Comparison of ENCODE assay signal across 14 cellular contexts in genomic region chr2:106144621-106145331, GRCh38. TPM values are rescaled to one million over a fixed set of nuclear protein-coding genes. Genes with fewer than 3 reads are reported as not detected.
DNase-seq lines count a peak whose midpoint lies in the region; ATAC-seq and TF ChIP-seq lines count a peak whose summit lies in the region.
"Had no signal": no experiment of that assay in that cellular context is flagged by ENCODE, and none has a peak within 500 bp of the region (broad histone marks: within the 10 kb centered on the region; RNA-seq: fewer than 3 reads in every experiment).

No MANE protein-coding gene starts in this region.

- ATAC-seq in HG02870 (IDR thresholded peaks at IDR 0.05; ENCODE audit: unreplicated experiment) (peak; percentile 42), HG03342 (IDR thresholded peaks at IDR 0.05; ENCODE audit: unreplicated experiment) (no peak), GM18867 (IDR thresholded peaks at IDR 0.05; ENCODE audit: unreplicated experiment) (no peak)

- peak; percentile 72 for DNase-seq in A673 (ENCODE audit: low spot score)
- DNase-seq in activated CD4-positive, alpha-beta memory T cell treated with anti-CD3 and anti-CD28 coated beads for 36 hours = peak; percentile 80
- DNase-seq in effector memory CD4-positive, alpha-beta T cell = peak; percentile 42 to 68 (median 66)
- DNase-seq in NCI-H510A (lab: John Stamatoyannopoulos, UW) = no peak
- DNase-seq in 8988T = no peak
- DNase-seq: BE2C, hypothalamus, Karpas-422, NCI-H2081, posterior cingulate gyrus, tibial artery had no signal

- CTCF ChIA-PET in A673 (lab: Charles Lee) = no interaction called here
- CTCF ChIA-PET in activated CD4-positive, alpha-beta memory T cell treated with anti-CD3 and anti-CD28 coated beads for 36 hours (lab: Charles Lee) = interaction anchor here (6.7 kb wide), 1 partner anchor 14 kb away, joined by 50 read pairs; no protein-coding TSS in a partner anchor

- no peak overlapping the region for H3K4me3 ChIP-seq in A673 (ENCODE audit: low read depth, low read length, poor library complexity, severe bottlenecking)
- no peak overlapping the region for H3K4me3 ChIP-seq in effector memory CD4-positive, alpha-beta T cell (ENCODE audit: insufficient read depth, low read depth, low read length, poor library complexity, severe bottlenecking)
- H3K4me3 ChIP-seq: tibial artery had no signal

- H3K9me3 Mint-ChIP-seq in activated CD4-positive, alpha-beta memory T cell treated with anti-CD3 and anti-CD28 coated beads for 36 hours = no peaks in the 10 kb centered on the region

- peaks cover 38% of the 10 kb centered on the region for H3K36me3 Mint-ChIP-seq in activated CD4-positive, alpha-beta memory T cell treated with anti-CD3 and anti-CD28 coated beads for 36 hours

- intact Hi-C loops in A673 (cut with micrococcal nuclease; ENCODE audit: unreplicated experiment) = no loop called here
- intact Hi-C loops in activated CD4-positive, alpha-beta memory T cell treated with anti-CD3 and anti-CD28 coated beads for 36 hours (cut with micrococcal nuclease) = loop anchor here (1.0 to 5.0 kb wide), 4 partner anchors 16 to 397 kb away; no protein-coding TSS in a partner anchor

- POLR2A ChIA-PET in A673 (lab: Charles Lee; ENCODE audit: low non-redundant PET) = interaction anchor here (0.7 kb wide), 1 partner anchor 138 kb away, joined by 3 read pairs; no protein-coding TSS in a partner anchor
- POLR2A ChIA-PET in activated CD4-positive, alpha-beta memory T cell treated with anti-CD3 and anti-CD28 coated beads for 36 hours (lab: Charles Lee) = interaction anchor here (1.0 to 3.4 kb wide), 3 partner anchors 11 to 48 kb away, joined by 3 to 35 read pairs (median 6); no protein-coding TSS in a partner anchor

- H3K27me3 Mint-ChIP-seq in activated CD4-positive, alpha-beta memory T cell treated with anti-CD3 and anti-CD28 coated beads for 36 hours = no peaks in the 10 kb centered on the region

- peak overlapping the region; percentile 53 for H3K4me3 Mint-ChIP-seq in activated CD4-positive, alpha-beta memory T cell treated with anti-CD3 and anti-CD28 coated beads for 36 hours

- no peaks in the 10 kb centered on the region for H3K27me3 ChIP-seq in A673 (replicated peaks; ENCODE audit: insufficient read depth, low read depth, low read length, poor library complexity)
- no peaks in the 10 kb centered on the region for H3K27me3 ChIP-seq in effector memory CD4-positive, alpha-beta T cell (replicated peaks; ENCODE audit: control insufficient read depth, insufficient read depth, low read length, poor library complexity, severe bottlenecking)
- H3K27me3 ChIP-seq: BE2C, tibial artery had no signal

- H3K27ac ChIP-seq in A673 (ENCODE audit: low read depth, low read length, poor library complexity, severe bottlenecking) = no peak overlapping the region
- H3K27ac ChIP-seq in effector memory CD4-positive, alpha-beta T cell (ENCODE audit: insufficient read depth, low read length, poor library complexity, severe bottlenecking) = peak overlapping the region; percentile 51
- H3K27ac ChIP-seq: tibial artery had no signal

- no peak for TF ChIP-seq CTCF in A673 (conservative IDR thresholded peaks at IDR 0.05; ENCODE audit: low read depth, low read length)

- H3K4me1 ChIP-seq in A673 (ENCODE audit: insufficient read depth, low read length, poor library complexity, severe bottlenecking) = peaks cover 16% of the 10 kb centered on the region
- peaks cover 41% of the 10 kb centered on the region for H3K4me1 ChIP-seq in effector memory CD4-positive, alpha-beta T cell (ENCODE audit: control insufficient read depth, insufficient read depth, low read length, poor library complexity, severe bottlenecking)
- H3K4me1 ChIP-seq: BE2C had no signal

- H3K36me3 ChIP-seq in A673 (ENCODE audit: insufficient read depth, low read length, poor library complexity, severe bottlenecking) = no peaks in the 10 kb centered on the region
- H3K36me3 ChIP-seq in effector memory CD4-positive, alpha-beta T cell (ENCODE audit: control insufficient read depth, insufficient read depth, low read length) = peaks cover 5% of the 10 kb centered on the region
- H3K36me3 ChIP-seq: BE2C had no signal

- no peaks in the 10 kb centered on the region for H3K9me3 ChIP-seq in A673 (ENCODE audit: low read depth, low read length, poor library complexity, severe bottlenecking)
- no peaks in the 10 kb centered on the region for H3K9me3 ChIP-seq in effector memory CD4-positive, alpha-beta T cell (ENCODE audit: control insufficient read depth, low read length)
- H3K9me3 ChIP-seq: BE2C, tibial artery had no signal

- BruUV-seq in A673 (replicated peaks; lab: Mats Ljungman, UMichigan) = no TSS peak

- peaks cover 69% of the 10 kb centered on the region for H3K4me1 Mint-ChIP-seq in activated CD4-positive, alpha-beta memory T cell treated with anti-CD3 and anti-CD28 coated beads for 36 hours (ENCODE audit: low read depth)

- H3K27ac Mint-ChIP-seq in activated CD4-positive, alpha-beta memory T cell treated with anti-CD3 and anti-CD28 coated beads for 36 hours = peak overlapping the region; percentile 91

RNA-seq across cellular contexts. Expression of gene UXS1, which starts 49.3 kb away (rescaled TPM):
- total RNA-seq in A673 (2021) = 48.6 and 50.9 TPM in 2 replicates
- total RNA-seq in activated CD4-positive, alpha-beta memory T cell treated with anti-CD3 and anti-CD28 coated beads for 36 hours = 10 to 100 TPM; 39.2 to 41.5 TPM

Comparison
In these comparisons a context has a peak if more than half of its experiments do, and no peak if none do; other contexts are left out.
1. DNase-seq: peak in A673 (single experiment), activated CD4-positive, alpha-beta memory T cell treated with anti-CD3 and anti-CD28 coated beads for 36 hours (single experiment) and effector memory CD4-positive, alpha-beta T cell (3 of 3); none in NCI-H510A (single experiment) and 8988T (single experiment).